9 cellular contexts compared by ENCODE assay signal in the genomic region with DNA sequence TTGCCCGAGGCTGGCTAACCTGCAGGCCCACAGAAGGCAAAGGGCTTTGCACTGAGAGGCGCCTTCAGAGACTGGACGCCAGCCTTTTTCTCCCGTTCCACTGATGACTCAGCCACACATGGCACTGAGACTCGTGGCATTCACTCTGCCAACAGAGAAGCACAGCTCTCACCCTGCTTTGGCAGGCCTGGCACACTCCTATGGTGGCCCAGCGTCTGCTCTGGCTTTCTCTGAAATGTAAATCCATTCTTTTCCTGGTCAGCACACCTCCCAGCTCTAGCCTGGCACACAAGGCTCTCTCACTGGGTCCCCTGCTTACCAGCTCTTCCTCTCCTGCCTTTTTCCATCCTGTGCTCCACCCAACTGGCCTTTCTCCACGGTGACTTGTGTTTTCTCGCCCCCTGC. TPM values are rescaled to one million over a fixed set of nuclear protein-coding genes. Genes with fewer than 3 reads are reported as not detected.
DNase-seq lines count a peak whose midpoint lies in the region; ATAC-seq, FAIRE-seq and TF ChIP-seq lines count a peak whose summit lies in the region.
"Had no signal": no experiment of that assay in that cellular context is flagged by ENCODE, and none has a peak within 500 bp of the region (broad histone marks: within the 10 kb centered on the region; RNA-seq: fewer than 3 reads in every experiment).

No MANE protein-coding gene starts in this region.

- no peaks in the 10 kb centered on the region for H3K27me3 ChIP-seq in skeletal muscle tissue (ENCODE audit: control insufficient read depth in 3 of 3, insufficient read depth in 3 of 3, low read length in 3 of 3)

- no peaks in the 10 kb centered on the region for H3K9me3 ChIP-seq in skeletal muscle tissue (ENCODE audit: control insufficient read depth in 3 of 3, low read length in 3 of 3)

- peak; percentile 78 to 89 for ATAC-seq in left cardiac atrium
- ATAC-seq in HG03342 (IDR thresholded peaks at IDR 0.05; ENCODE audit: unreplicated experiment), result no peak

- intact Hi-C loops in left cardiac atrium (cut with DNase I), result no loop called here

- peak; percentile 63 for DNase-seq in H54 (ENCODE audit: insufficient read length, low spot score)
- DNase-seq in amygdala (lab: John Stamatoyannopoulos, UW), result peak in 53 of 56 donors; percentile 4 to 85 (median 56)
- DNase-seq in left cardiac atrium, result peak; percentile 31
- no peak for DNase-seq in T-helper 9 cell
- no peak for DNase-seq in GM10248 (ENCODE audit: extremely low spot score)
- no peak for DNase-seq in activated gamma-delta T cell (lab: John Stamatoyannopoulos, UW)
- DNase-seq: NCI-H1694 had no signal

- POLR2A ChIA-PET in GM10248 (lab: Yijun Ruan, JAX), result interaction anchor here (0.6 kb wide), 1 partner anchor 835 kb away, joined by 9 read pairs; no protein-coding TSS in a partner anchor

- no peaks in the 10 kb centered on the region for H3K36me3 ChIP-seq in skeletal muscle tissue (ENCODE audit: control insufficient read depth in 3 of 3, insufficient read depth in 3 of 3, low read length in 3 of 3)

- CTCF ChIA-PET in GM10248 (lab: Yijun Ruan, JAX), result interaction anchor here (1.2 to 4.1 kb wide), 4 partner anchors 11 to 159 kb away, joined by 3 to 21 read pairs (median 8); no protein-coding TSS in a partner anchor

- H3K9ac ChIP-seq in skeletal muscle tissue (ENCODE audit: low read depth in 1 of 3, low read length in 3 of 3), result peak overlapping the region in 1 of 3 donors; percentile 69

- peak overlapping the region; percentile 78 for H3K27ac ChIP-seq in skeletal muscle tissue (ENCODE audit: low read depth, low read length)

- H3K4me1 ChIP-seq in skeletal muscle tissue (ENCODE audit: control insufficient read depth in 3 of 3, insufficient read depth in 3 of 3, low read length in 3 of 3), result peaks cover 0 to 6% (median 0%) of the 10 kb centered on the region in 3 donors

- peak; percentile 87 for FAIRE-seq in H54 (lab: Jason Lieb, UNC)

- H3K4me3 ChIP-seq in skeletal muscle tissue (ENCODE audit: low read length in 3 of 3), result no peak overlapping the region

- TF ChIP-seq CTCF in GM10248 (IDR thresholded peaks at IDR 0.05; ENCODE audit: control extremely low read depth, extremely low read depth, low read depth, missing control alignments), result no peak

- TF ChIP-seq POLR2A in H54 (IDR thresholded peaks at IDR 0.05; ENCODE audit: low read depth, low read length), result no peak

RNA-seq across cellular contexts. Expression of gene MELK, which starts 5.9 kb away (rescaled TPM):
- total RNA-seq in left cardiac atrium (1 to 10 TPM in 1 of 2 donors, under 1 TPM in 1; 0.10 to 1.1 TPM), skeletal muscle tissue (6.3 TPM)

Comparison
In these comparisons a context has a peak if more than half of its experiments do, and no peak if none do; other contexts are left out.
1. DNase-seq: peak in H54 (single experiment), amygdala (53 of 56) and left cardiac atrium (single experiment); none in T-helper 9 cell (single experiment), GM10248 (single experiment) and activated gamma-delta T cell (single experiment).